Comparison of ENCODE assay signal across 8 cellular contexts in the genomic region with DNA sequence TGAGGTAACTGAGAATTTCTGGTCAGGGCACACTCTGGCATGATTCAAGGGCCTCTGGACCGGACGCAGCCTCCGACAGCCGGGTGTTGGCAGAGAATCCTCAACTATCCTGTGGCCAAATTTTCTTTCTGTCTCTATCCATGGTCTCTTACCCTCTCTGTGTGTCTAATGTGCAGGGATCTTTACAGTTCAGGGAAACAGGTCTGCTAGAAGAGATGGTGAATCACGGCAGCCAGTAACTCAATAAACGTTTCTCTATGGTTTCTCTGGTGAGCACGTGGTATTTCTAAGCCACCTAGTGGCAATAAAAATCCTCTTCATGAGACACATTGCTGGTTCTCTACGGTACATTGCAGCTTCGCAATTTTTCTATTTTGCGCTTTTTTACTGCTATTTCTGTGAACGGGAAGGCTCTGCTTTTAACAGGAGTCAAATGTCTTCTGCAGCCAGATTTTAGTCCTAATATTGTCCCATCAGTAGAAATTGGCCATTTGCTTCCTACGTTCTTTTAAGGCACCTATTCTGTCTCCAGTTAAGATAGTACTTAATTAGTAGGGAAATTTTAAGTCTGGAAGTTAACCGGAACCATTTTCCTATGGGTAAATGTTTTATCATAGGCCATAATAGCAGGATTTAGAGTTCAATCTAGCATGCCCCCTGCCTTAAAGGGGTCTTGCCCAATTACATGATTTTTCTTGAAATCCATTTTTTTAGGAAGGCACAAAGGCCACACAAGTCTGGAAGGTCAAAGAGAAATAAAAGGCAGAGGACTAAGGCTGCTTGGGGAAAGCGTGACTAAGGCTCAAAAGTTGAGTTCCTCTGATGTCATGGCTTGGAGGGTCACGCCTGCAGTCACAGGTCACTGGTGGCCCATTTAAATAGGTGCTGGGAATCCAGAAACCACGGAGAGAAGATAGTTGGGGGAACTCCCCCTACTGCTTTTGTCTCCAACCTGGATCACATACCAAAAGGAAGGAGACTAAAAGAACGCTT. TPM values are rescaled to one million over a fixed set of nuclear protein-coding genes. Genes with fewer than 3 reads are reported as not detected.
DNase-seq lines count a peak whose midpoint lies in the region; ATAC-seq and TF ChIP-seq lines count a peak whose summit lies in the region.

No MANE protein-coding gene starts in this region.

- H3K4me3 ChIP-seq in ACC112 (ENCODE audit: low read depth, low read length) (peak overlapping the region; percentile 62), gastroesophageal sphincter (no peak overlapping the region), osteoblast (ENCODE audit: insufficient read depth, low read length) (peak overlapping the region; percentile 38)

- H3K79me2 ChIP-seq in ACC112 (ENCODE audit: control insufficient read depth, insufficient read depth, low read length, unreplicated experiment) = no peaks in the 10 kb centered on the region
- H3K79me2 ChIP-seq in osteoblast (ENCODE audit: insufficient read depth, low read length) = no peaks in the 10 kb centered on the region

- ATAC-seq in gastroesophageal sphincter (peak; percentile 78), GM19035 (IDR thresholded peaks at IDR 0.05; ENCODE audit: unreplicated experiment) (no peak)

- H2AFZ ChIP-seq in ACC112 (ENCODE audit: low read length, unreplicated experiment) (peak overlapping the region; percentile 80), osteoblast (ENCODE audit: low read length) (peak overlapping the region; percentile 82)

- H3K9me3 ChIP-seq in gastroesophageal sphincter (no peaks in the 10 kb centered on the region), osteoblast (ENCODE audit: low read depth, low read length) (no peaks in the 10 kb centered on the region)

- TF ChIP-seq CTCF in gastroesophageal sphincter (IDR thresholded peaks at IDR 0.05) (peak; percentile 48 to 72 (median 63)), osteoblast (IDR thresholded peaks at IDR 0.05; ENCODE audit: extremely low read depth, low read depth, low read length) (peak; percentile 71)

- DNase-seq in EH (ENCODE audit: low read depth) (peak; percentile 78), NAMALWA (ENCODE audit: low spot score) (peak; percentile 92), activated T-cell treated with anti-CD3 and anti-CD28 coated beads for 48 hours (ENCODE audit: low read depth) (peak; percentile 21), osteoblast (ENCODE audit: insufficient read length, low spot score, missing footprints) (peak; percentile 86), iPS-NIHi7 (ENCODE audit: extremely low spot score) (no peak)

- H3K27me3 ChIP-seq in ACC112 (ENCODE audit: insufficient read depth, low read length) (no peaks in the 10 kb centered on the region), gastroesophageal sphincter (no peaks in the 10 kb centered on the region), osteoblast (ENCODE audit: insufficient read depth, low read length) (peaks cover 6% of the 10 kb centered on the region)

- H3K4me2 ChIP-seq in osteoblast (ENCODE audit: insufficient read depth, low read length) = peak overlapping the region; percentile 71

- H3K27ac ChIP-seq in ACC112 (ENCODE audit: low read depth, low read length) = peak overlapping the region; percentile 27; the same call in 1 of the 2 replicates
- no peak overlapping the region for H3K27ac ChIP-seq in gastroesophageal sphincter
- no peak overlapping the region for H3K27ac ChIP-seq in osteoblast (ENCODE audit: low read depth, low read length)

- no peak for TF ChIP-seq EP300 in gastroesophageal sphincter (IDR thresholded peaks at IDR 0.05)

- no peaks in the 10 kb centered on the region for H4K20me1 ChIP-seq in osteoblast (ENCODE audit: insufficient read depth, low read length)

- H3K4me1 ChIP-seq in ACC112 (ENCODE audit: control insufficient read depth, insufficient read depth, low read length, unreplicated experiment) = peaks cover 16% of the 10 kb centered on the region
- peaks cover 0 to 8% (median 0%) of the 10 kb centered on the region in 3 donors for H3K4me1 ChIP-seq in gastroesophageal sphincter
- H3K4me1 ChIP-seq in osteoblast (ENCODE audit: insufficient read depth, low read length) = peaks cover 8% of the 10 kb centered on the region

- no peak for TF ChIP-seq POLR2A in gastroesophageal sphincter (IDR thresholded peaks at IDR 0.05)

- H3K36me3 ChIP-seq in ACC112 (ENCODE audit: insufficient read depth, low read length) = no peaks in the 10 kb centered on the region
- no peaks in the 10 kb centered on the region for H3K36me3 ChIP-seq in gastroesophageal sphincter
- H3K36me3 ChIP-seq in osteoblast (ENCODE audit: insufficient read depth, low read length) = no peaks in the 10 kb centered on the region

- WGBS in gastroesophageal sphincter (ENCODE audit: low coverage in 1 of 2), 2 donors = 44 to 53% methylated on average over 16 to 17 of the region's 17 CpGs

RNA-seq across cellular contexts. Expression of a gene that starts 31.5 kb away (rescaled TPM):
- 1 to 10 TPM in 3 of 4 donors, under 1 TPM in 1; 0.62 to 6.7 (median 4.3) TPM for total RNA-seq in gastroesophageal sphincter
- 18.0 and 19.5 TPM in 2 replicates for total RNA-seq in osteoblast

RNA-seq across cellular contexts. Expression of a gene that starts 35.3 kb away (rescaled TPM):
- 1 to 10 TPM in 2 of 4 donors, under 1 TPM in 2; 0.32 to 2.7 (median 1.3) TPM for total RNA-seq in gastroesophageal sphincter
- total RNA-seq in osteoblast = 0.59 and 0.72 TPM in 2 replicates

RNA-seq across cellular contexts. Expression of a gene that starts 47.5 kb away (rescaled TPM):
- total RNA-seq in gastroesophageal sphincter = 1 to 10 TPM in 3 of 4 donors, not detected in 1; 1.2 to 2.3 (median 2.0) TPM
- under 0.01 TPM in 1 of 2 replicates, not detected in the other for total RNA-seq in osteoblast

Comparison
In these comparisons a context has a peak if more than half of its experiments do, and no peak if none do; other contexts are left out.
1. H3K4me3 ChIP-seq: peak in ACC112 (single experiment) and osteoblast (single experiment); none in gastroesophageal sphincter (0 of 2).